ENCODE assay signal across 20 cellular contexts in the genomic region with DNA sequence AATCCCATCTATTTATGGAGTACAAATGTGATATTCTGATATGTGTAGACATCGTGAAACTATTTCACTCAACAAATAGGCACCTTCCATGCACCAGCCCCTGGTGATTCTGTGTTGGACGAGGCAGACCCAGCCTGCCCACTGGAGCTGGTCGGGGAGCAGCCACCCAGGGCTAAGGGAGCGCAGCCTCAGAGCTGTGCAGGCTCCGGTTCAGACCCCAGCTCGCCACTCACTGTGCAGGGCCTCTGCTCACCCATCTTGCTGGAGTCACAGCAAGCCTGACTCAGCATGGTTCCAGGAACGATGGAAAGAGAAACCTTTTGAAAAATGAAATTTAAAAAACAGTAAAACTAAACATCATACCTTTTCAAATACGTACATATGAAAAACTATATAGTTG.
"Had no signal": no experiment of that assay in that cellular context is flagged by ENCODE, and none has a peak within 500 bp of the region (broad histone marks: within the 10 kb centered on the region; RNA-seq: fewer than 3 reads in every experiment).

No MANE protein-coding gene starts in this region.

- H3K4me3 Mint-ChIP-seq: dendritic cell treated with granulocyte-macrophage colony-stimulating factor and Interleukin-4, amounts not matched to agents 40 ng/mL and 50 ng/mL, for 4 days; effector memory CD8-positive, alpha-beta T cell; memory B cell; natural killer cell treated with Interleukin-12 subunit alpha and Interleukin-12 subunit beta and Interleukin-15 and Interleukin-18, amount 100 ng/mL, for 72 hours; neural progenitor cell had no signal

- H3K27ac ChIP-seq: epithelial cell of prostate, esophagus squamous epithelium, gastroesophageal sphincter, neural progenitor cell, sigmoid colon, skin epidermis, stomach, thoracic aorta, transverse colon had no signal

- H3K27me3 Mint-ChIP-seq: dendritic cell treated with granulocyte-macrophage colony-stimulating factor and Interleukin-4, amounts not matched to agents 40 ng/mL and 50 ng/mL, for 4 days; natural killer cell treated with Interleukin-12 subunit alpha and Interleukin-12 subunit beta and Interleukin-15 and Interleukin-18, amount 100 ng/mL, for 72 hours had no signal

- ATAC-seq: effector memory CD8-positive, alpha-beta T cell; gastroesophageal sphincter; natural killer cell treated with Interleukin-12 subunit alpha and Interleukin-12 subunit beta and Interleukin-15 and Interleukin-18, amount 100 ng/mL, for 72 hours had no signal

- H3K9me3 Mint-ChIP-seq: dendritic cell treated with granulocyte-macrophage colony-stimulating factor and Interleukin-4, amounts not matched to agents 40 ng/mL and 50 ng/mL, for 4 days; effector memory CD8-positive, alpha-beta T cell; natural killer cell treated with Interleukin-12 subunit alpha and Interleukin-12 subunit beta and Interleukin-15 and Interleukin-18, amount 100 ng/mL, for 72 hours; neural progenitor cell had no signal

- H3K27ac Mint-ChIP-seq: dendritic cell treated with granulocyte-macrophage colony-stimulating factor and Interleukin-4, amounts not matched to agents 40 ng/mL and 50 ng/mL, for 4 days; effector memory CD8-positive, alpha-beta T cell; memory B cell; natural killer cell treated with Interleukin-12 subunit alpha and Interleukin-12 subunit beta and Interleukin-15 and Interleukin-18, amount 100 ng/mL, for 72 hours; neural progenitor cell had no signal

- H3K9me3 ChIP-seq: esophagus squamous epithelium, stomach, thoracic aorta, transverse colon had no signal

- DNase-seq: effector memory CD8-positive, alpha-beta T cell; esophagus squamous epithelium; foreskin fibroblast; glutamatergic neuron; kidney glomerular epithelial cell; midbrain; occipital lobe; sigmoid colon; stimulated activated naive CD4-positive, alpha-beta T cell; stomach; substantia nigra; transverse colon had no signal

- H3K27me3 ChIP-seq: neural progenitor cell, transverse colon had no signal

- H3K36me3 Mint-ChIP-seq: memory B cell; natural killer cell treated with Interleukin-12 subunit alpha and Interleukin-12 subunit beta and Interleukin-15 and Interleukin-18, amount 100 ng/mL, for 72 hours; neural progenitor cell had no signal

- H3K4me1 ChIP-seq: gastroesophageal sphincter, neural progenitor cell, sigmoid colon had no signal

- H3K36me3 ChIP-seq: esophagus squamous epithelium, gastroesophageal sphincter, neural progenitor cell, sigmoid colon, stomach, thoracic aorta, transverse colon had no signal

- H3K4me3 ChIP-seq: esophagus squamous epithelium, gastroesophageal sphincter, neural progenitor cell, sigmoid colon, skin epidermis, stomach, thoracic aorta, transverse colon had no signal
